In the genomic region with DNA sequence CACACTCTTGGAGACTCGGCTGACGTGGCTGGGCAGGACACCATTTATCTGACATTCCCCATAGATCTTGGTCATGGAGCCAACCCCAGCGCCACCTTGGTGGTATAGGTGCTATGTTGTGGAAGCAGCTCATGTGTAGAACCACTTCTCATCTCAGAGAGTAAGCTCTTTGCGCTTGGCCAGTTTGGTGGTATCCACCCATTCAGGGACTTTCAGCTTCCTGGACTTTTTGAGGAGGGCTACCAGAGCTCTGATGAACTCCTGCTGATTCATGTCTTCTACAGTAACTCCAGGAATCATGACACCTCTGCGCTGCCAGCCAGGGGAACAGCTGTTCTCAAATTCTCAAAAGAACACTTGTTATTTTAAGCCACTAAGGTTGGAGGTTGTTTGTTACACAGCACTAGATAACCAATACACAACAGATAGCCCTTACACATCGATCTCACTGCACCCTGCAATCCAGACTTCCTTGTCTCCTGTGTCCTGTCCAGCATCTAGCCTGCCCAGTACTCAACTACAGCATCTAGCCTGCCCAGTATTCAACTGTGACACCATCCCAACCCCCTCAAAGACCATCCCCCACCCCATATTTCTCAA, we compare ENCODE assay signal across 32 cellular contexts.
"Had no signal": no experiment of that assay in that cellular context is flagged by ENCODE, and none has a peak within 500 bp of the region (broad histone marks: within the 10 kb centered on the region; RNA-seq: fewer than 3 reads in every experiment).

No MANE protein-coding gene starts in this region.

- H3K36me3 Mint-ChIP-seq: mesothelial cell of epicardium, naive B cell, WTC11 had no signal

- H3K27ac Mint-ChIP-seq: activated naive CD4-positive, alpha-beta T cell treated with anti-CD3 and anti-CD28 coated beads, Interleukin-2, amount 50 U/mL, for 72 hours; activated T-helper 17 cell treated with anti-CD3 and anti-CD28 coated beads, Interleukin-2, amount 50 U/mL, for 72 hours; mesothelial cell of epicardium; T-helper 1 cell treated with Interleukin-12 subunit alpha and Interleukin-12 subunit beta and Interleukin-4 antibody, amounts not matched to agents 30 μg/mL and 1 μg/mL, for 36 hours; WTC11 had no signal

- H3K27me3 Mint-ChIP-seq: activated T-helper 17 cell treated with anti-CD3 and anti-CD28 coated beads, Interleukin-2, amount 50 U/mL, for 72 hours; naive B cell had no signal

- H3K9me3 Mint-ChIP-seq: activated T-cell treated with anti-CD3 and anti-CD28 coated beads, Interleukin-2, amount 50 U/mL, for 4 hours; activated T-helper 17 cell treated with anti-CD3 and anti-CD28 coated beads, Interleukin-2, amount 50 U/mL, for 72 hours had no signal

- H3K4me3 ChIP-seq: adrenal gland, body of pancreas, coronary artery, dorsolateral prefrontal cortex, psoas muscle, smooth muscle cell, suprapubic skin, tibial artery had no signal

- H3K4me1 Mint-ChIP-seq: mesothelial cell of epicardium had no signal

- DNase-seq: activated CD4-positive, alpha-beta T cell treated with anti-CD3 and anti-CD28 coated beads for 1 hour; activated CD8-positive, alpha-beta memory T cell treated with anti-CD3 and anti-CD28 coated beads, Interleukin-2, amount 50 U/mL, for 48 hours; activated gamma-delta T cell treated with Interleukin-2 at 50 U/mL for 16 hours; activated T-cell treated with anti-CD3 and anti-CD28 coated beads, Interleukin-2, amount 50 U/mL, for 4 hours; adrenal gland; aorta; body of pancreas; dorsolateral prefrontal cortex; effector memory CD4-positive, alpha-beta T cell; erythroblast; head of caudate nucleus; hippocampal formation; left colon; mammary epithelial cell; naive B cell; nucleus accumbens; psoas muscle; stimulated activated CD4-positive, alpha-beta T cell treated with anti-CD3 and anti-CD28 coated beads, Interleukin-1b, Interleukin-23, amount 100 ng/mL, for 48 hours; stimulated activated CD4-positive, alpha-beta T cell treated with anti-CD3 and anti-CD28 coated beads, Interleukin-4, amount 100 ng/mL, for 4 hours; stimulated activated CD8-positive, alpha-beta memory T cell treated with anti-CD3 and anti-CD28 coated beads, Interleukin-4, amount 100 ng/mL, for 48 hours; stimulated activated naive CD4-positive, alpha-beta T cell; T1000; tibial artery had no signal

- H3K27me3 ChIP-seq: adrenal gland, body of pancreas, dorsolateral prefrontal cortex, suprapubic skin, tibial artery had no signal

- H3K9me3 ChIP-seq: adrenal gland, body of pancreas, psoas muscle, suprapubic skin had no signal

- ATAC-seq: activated naive CD4-positive, alpha-beta T cell treated with anti-CD3 and anti-CD28 coated beads, Interleukin-2, amount 50 U/mL, for 72 hours; activated T-cell treated with anti-CD3 and anti-CD28 coated beads, Interleukin-2, amount 50 U/mL, for 4 hours; activated T-helper 17 cell treated with anti-CD3 and anti-CD28 coated beads, Interleukin-2, amount 50 U/mL, for 72 hours; body of pancreas; left colon; psoas muscle; WTC11 had no signal

- H3K4me1 ChIP-seq: adrenal gland, parathyroid adenoma, suprapubic skin, tibial artery had no signal

- H3K4me3 Mint-ChIP-seq: activated T-cell treated with anti-CD3 and anti-CD28 coated beads, Interleukin-2, amount 50 U/mL, for 4 hours; activated T-helper 17 cell treated with anti-CD3 and anti-CD28 coated beads, Interleukin-2, amount 50 U/mL, for 72 hours; mesothelial cell of epicardium; T-helper 1 cell treated with Interleukin-12 subunit alpha and Interleukin-12 subunit beta and Interleukin-4 antibody, amounts not matched to agents 30 μg/mL and 1 μg/mL, for 36 hours; WTC11 had no signal

- H3K36me3 ChIP-seq: adrenal gland, suprapubic skin, tibial artery had no signal

- H3K27ac ChIP-seq: adrenal gland, body of pancreas, coronary artery, parathyroid adenoma, psoas muscle, suprapubic skin, tibial artery had no signal
